In genomic region chr7:2288503-2288902, GRCh38 we compare ENCODE assay signal across 12 cellular contexts. TPM values are rescaled to one million over a fixed set of nuclear protein-coding genes. Genes with fewer than 3 reads are reported as not detected.
DNase-seq lines count a peak whose midpoint lies in the region; ATAC-seq, FAIRE-seq and TF ChIP-seq lines count a peak whose summit lies in the region.
"Had no signal": no experiment of that assay in that cellular context is flagged by ENCODE, and none has a peak within 500 bp of the region (broad histone marks: within the 10 kb centered on the region; RNA-seq: fewer than 3 reads in every experiment).

No MANE protein-coding gene starts in this region.

- in situ Hi-C loops in G401 (cut with HindIII; ENCODE audit: low sequenced_read_pairs) = no loop called here

- no peak overlapping the region for H2AFZ ChIP-seq in OCI-LY3 (ENCODE audit: low read depth, low read length)

- H3K79me2 ChIP-seq in OCI-LY3 (ENCODE audit: low read length) = peaks cover 9% of the 10 kb centered on the region; the same call in 1 of the 2 replicates

- H3K9ac ChIP-seq in OCI-LY3 (ENCODE audit: low read length) = no peak overlapping the region
- H3K9ac ChIP-seq: KMS-11 had no signal

- H3K9me3 Mint-ChIP-seq in activated CD4-positive, alpha-beta T cell treated with anti-CD3 and anti-CD28 coated beads, Interleukin-2, amount 10 ng/mL, durations not matched to agents 24 days and 14 days = no peaks in the 10 kb centered on the region

- no peaks in the 10 kb centered on the region for H3K4me1 Mint-ChIP-seq in activated CD4-positive, alpha-beta T cell treated with anti-CD3 and anti-CD28 coated beads, Interleukin-2, amount 10 ng/mL, durations not matched to agents 24 days and 14 days

- peak; percentile 43 for FAIRE-seq in GM12891 (lab: Jason Lieb, UNC)
- FAIRE-seq: islet of Langerhans had no signal

- H4K20me1 ChIP-seq in OCI-LY3 (ENCODE audit: insufficient read depth, low read length) = no peaks in the 10 kb centered on the region

- no peaks in the 10 kb centered on the region for H3K27me3 ChIP-seq in OCI-LY3 (ENCODE audit: low read depth, low read length)
- H3K27me3 ChIP-seq in tibial artery = no peaks in the 10 kb centered on the region

- no peak for TF ChIP-seq POLR2A in GM12891 (IDR thresholded peaks at IDR 0.05; ENCODE audit: low read depth, low read length)

- peak; percentile 63 for ATAC-seq in GM19452 (IDR thresholded peaks at IDR 0.05; ENCODE audit: unreplicated experiment)
- peak; percentile 61 for ATAC-seq in HG02840 (IDR thresholded peaks at IDR 0.05; ENCODE audit: low FRiP score, unreplicated experiment)

- TF ChIP-seq CTCF in OCI-LY3 (IDR thresholded peaks at IDR 0.05; ENCODE audit: low read depth, low read length) (no peak), tibial artery (IDR thresholded peaks at IDR 0.05) (no peak)

- no peaks in the 10 kb centered on the region for H3K27me3 Mint-ChIP-seq in activated CD4-positive, alpha-beta T cell treated with anti-CD3 and anti-CD28 coated beads, Interleukin-2, amount 10 ng/mL, durations not matched to agents 24 days and 14 days

- H3K4me3 ChIP-seq in OCI-LY3 (ENCODE audit: low read length) (no peak overlapping the region), tibial artery (no peak overlapping the region)

- no peak overlapping the region for H3K4me3 Mint-ChIP-seq in activated CD4-positive, alpha-beta T cell treated with anti-CD3 and anti-CD28 coated beads, Interleukin-2, amount 10 ng/mL, durations not matched to agents 24 days and 14 days

- H3K4me1 ChIP-seq in OCI-LY3 (ENCODE audit: low read length) (peaks cover 18% of the 10 kb centered on the region), tibial artery (no peaks in the 10 kb centered on the region)

- H3K9me3 ChIP-seq in OCI-LY3 (ENCODE audit: insufficient read depth, low read length) = no peaks in the 10 kb centered on the region
- H3K9me3 ChIP-seq in tibial artery = no peaks in the 10 kb centered on the region

- 0 out of 2 replicates have a peak overlapping the region, but pooled peaks have one; percentile 16 for H3K27ac ChIP-seq in OCI-LY3 (ENCODE audit: low read length)
- no peak overlapping the region for H3K27ac ChIP-seq in tibial artery
- H3K27ac ChIP-seq: KMS-11 had no signal

- H3K36me3 ChIP-seq in OCI-LY3 (replicated peaks; ENCODE audit: low read depth, low read length) = peaks cover 3% of the 10 kb centered on the region
- no peaks in the 10 kb centered on the region for H3K36me3 ChIP-seq in tibial artery

- no peaks in the 10 kb centered on the region for H3K36me3 Mint-ChIP-seq in activated CD4-positive, alpha-beta T cell treated with anti-CD3 and anti-CD28 coated beads, Interleukin-2, amount 10 ng/mL, durations not matched to agents 24 days and 14 days (ENCODE audit: low read depth)

- intact Hi-C loops in activated CD4-positive, alpha-beta T cell treated with anti-CD3 and anti-CD28 coated beads, Interleukin-2, amount 10 ng/mL, durations not matched to agents 24 days and 14 days (cut with micrococcal nuclease) = no loop called here
- intact Hi-C loops in tibial artery (cut with DNase I; ENCODE audit: low total_unique reads) = no loop called here

- H3K4me2 ChIP-seq in OCI-LY3 (ENCODE audit: low read length) = peak overlapping the region; percentile 49
- H3K4me2 ChIP-seq: KMS-11 had no signal

- H3K27ac Mint-ChIP-seq in activated CD4-positive, alpha-beta T cell treated with anti-CD3 and anti-CD28 coated beads, Interleukin-2, amount 10 ng/mL, durations not matched to agents 24 days and 14 days = no peak overlapping the region

- DNase-seq in GM12891 (ENCODE audit: insufficient read length, low spot score) (peak; percentile 43), tibial artery (no peak), G401 (ENCODE audit: low spot score) (no peak), AG08395 (ENCODE audit: low spot score) (no peak)
- DNase-seq in activated CD4-positive, alpha-beta T cell treated with anti-CD3 and anti-CD28 coated beads, Interleukin-2, amount 10 ng/mL, durations not matched to agents 24 days and 14 days = no peak
- DNase-seq: NCI-H2029 treated with DMSO at 0.1 percent for 48 hours; stimulated activated naive CD4-positive, alpha-beta T cell treated with Interleukin-2 at 50 U/mL for 16 hours had no signal

TF ChIP-seq in GM12891, 5 proteins besides CTCF, POLR2A, EP300 and RAD21:
- TF ChIP-seq POLR2AphosphoS5 (IDR thresholded peaks at IDR 0.05; ENCODE audit: low read depth, low read length) (no peak), PAX5 (IDR thresholded peaks at IDR 0.05; ENCODE audit: insufficient read depth, low read length, severe bottlenecking) (peak; percentile 55), SPI1 (IDR thresholded peaks at IDR 0.05; ENCODE audit: low read depth, low read length) (no peak), POU2F2 (IDR thresholded peaks at IDR 0.05; ENCODE audit: low read depth, low read length) (peak; percentile 39; the same call in 1 of the 2 replicates), TAF1 (IDR thresholded peaks at IDR 0.05; ENCODE audit: low read depth, low read length) (no peak)

RNA-seq across cellular contexts. Expression of gene SNX8, which starts 25.7 kb away (rescaled TPM):
- 89.1 TPM for polyA plus RNA-seq in GM12891 (2012; ENCODE audit: low read depth, missing spikeins)
- 42.2 and 42.4 TPM in 2 replicates for total RNA-seq in activated CD4-positive, alpha-beta T cell treated with anti-CD3 and anti-CD28 coated beads, Interleukin-2, amount 10 ng/mL, durations not matched to agents 24 days and 14 days
- total RNA-seq in G401 (2014; rRNA removed; shearing (Covaris generic)) = 52.9 and 74.2 TPM in 2 replicates

RNA-seq across cellular contexts. Expression of gene NUDT1, which starts 46.5 kb away (rescaled TPM):
- 56.5 TPM for polyA plus RNA-seq in GM12891 (2012; ENCODE audit: low read depth, missing spikeins)
- total RNA-seq in activated CD4-positive, alpha-beta T cell treated with anti-CD3 and anti-CD28 coated beads, Interleukin-2, amount 10 ng/mL, durations not matched to agents 24 days and 14 days = 69.9 and 81.6 TPM in 2 replicates
- 31.4 and 37.8 TPM in 2 replicates for total RNA-seq in G401 (2014; rRNA removed; shearing (Covaris generic))

RNA-seq across cellular contexts. Expression of gene MRM2, which starts 46.5 kb away (rescaled TPM):
- 44.2 TPM for polyA plus RNA-seq in GM12891 (2012; ENCODE audit: low read depth, missing spikeins)
- total RNA-seq in activated CD4-positive, alpha-beta T cell treated with anti-CD3 and anti-CD28 coated beads, Interleukin-2, amount 10 ng/mL, durations not matched to agents 24 days and 14 days = 47.2 and 47.9 TPM in 2 replicates
- total RNA-seq in G401 (2014; rRNA removed; shearing (Covaris generic)) = 57.5 and 57.8 TPM in 2 replicates

RNA-seq across cellular contexts. Expression of gene MAD1L1, which starts 55.8 kb away (rescaled TPM):
- 90.5 TPM for polyA plus RNA-seq in GM12891 (2012; ENCODE audit: low read depth, missing spikeins)
- 48.3 and 54.0 TPM in 2 replicates for total RNA-seq in activated CD4-positive, alpha-beta T cell treated with anti-CD3 and anti-CD28 coated beads, Interleukin-2, amount 10 ng/mL, durations not matched to agents 24 days and 14 days
- 77.8 and 163 TPM in 2 replicates for total RNA-seq in G401 (2014; rRNA removed; shearing (Covaris generic))
